In genomic region chr4:79563218-79563617, GRCh38 we compare ENCODE assay signal across 1 cellular context.
TF ChIP-seq lines count a peak whose summit lies in the region.

No MANE protein-coding gene starts in this region.

TF ChIP-seq in K562, 482 proteins besides CTCF, POLR2A, EP300 and RAD21 (continued from another document):
- TF ChIP-seq MBD1 (CRISPR knock-in tag; IDR thresholded peaks at IDR 0.05) (no peak), ESRRA (IDR thresholded peaks at IDR 0.05; ENCODE audit: borderline replicate concordance, low read depth) (no peak), CREBBP (IDR thresholded peaks at IDR 0.05; ENCODE audit: low read depth, low read length) (no peak), CLOCK (CRISPR knock-in tag; IDR thresholded peaks at IDR 0.05; ENCODE audit: borderline replicate concordance) (no peak), MTA1 (IDR thresholded peaks at IDR 0.05; ENCODE audit: borderline replicate concordance) (no peak), NUFIP1 (IDR thresholded peaks at IDR 0.05; ENCODE audit: partially characterized antibody) (no peak), CREB5 (CRISPR knock-in tag; IDR thresholded peaks at IDR 0.05) (no peak)
TF ChIP-seq in K562: peak in this region for 10.
